Comparison of ENCODE assay signal across 7 cellular contexts in genomic region chr3:143885803-143886427, GRCh38.
DNase-seq lines count a peak whose midpoint lies in the region; ATAC-seq and FAIRE-seq lines count a peak whose summit lies in the region.

No MANE protein-coding gene starts in this region.

- H3K4me3 ChIP-seq in adipocyte (ENCODE audit: low read length): no peak overlapping the region

- no peaks in the 10 kb centered on the region for H3K36me3 ChIP-seq in adipocyte (ENCODE audit: control insufficient read depth, insufficient read depth, low read length, severe bottlenecking)

- H3K36me3 Mint-ChIP-seq in stimulated activated naive B cell treated with anti-CD40 and anti-IgM and Interleukin-4, amounts not matched to agents 10 μg/mL and 1 μg/mL and 100 μg/mL, for 72 hours: no peaks in the 10 kb centered on the region

- H3K27me3 Mint-ChIP-seq in stimulated activated naive B cell treated with anti-CD40 and anti-IgM and Interleukin-4, amounts not matched to agents 10 μg/mL and 1 μg/mL and 100 μg/mL, for 72 hours: no peaks in the 10 kb centered on the region

- ATAC-seq in HG03108 (IDR thresholded peaks at IDR 0.05; ENCODE audit: unreplicated experiment): peak; percentile 82
- peak; percentile 86 to 93 for ATAC-seq in stimulated activated naive B cell treated with anti-CD40 and anti-IgM and Interleukin-4, amounts not matched to agents 10 μg/mL and 1 μg/mL and 100 μg/mL, for 72 hours (replicated peaks)

- H3K9ac ChIP-seq in adipocyte (ENCODE audit: low read length): no peak overlapping the region

- H3K27ac Mint-ChIP-seq in stimulated activated naive B cell treated with anti-CD40 and anti-IgM and Interleukin-4, amounts not matched to agents 10 μg/mL and 1 μg/mL and 100 μg/mL, for 72 hours: no peak overlapping the region

- H3K9me3 ChIP-seq in adipocyte (ENCODE audit: control insufficient read depth, low read length): no peaks in the 10 kb centered on the region

- H3K4me1 ChIP-seq in adipocyte (ENCODE audit: control insufficient read depth, insufficient read depth, low read length): no peaks in the 10 kb centered on the region

- no peak overlapping the region for H3K4me3 Mint-ChIP-seq in stimulated activated naive B cell treated with anti-CD40 and anti-IgM and Interleukin-4, amounts not matched to agents 10 μg/mL and 1 μg/mL and 100 μg/mL, for 72 hours

- FAIRE-seq in GM19239 (lab: Jason Lieb, UNC): peak; percentile 94

- H3K4me1 Mint-ChIP-seq in stimulated activated naive B cell treated with anti-CD40 and anti-IgM and Interleukin-4, amounts not matched to agents 10 μg/mL and 1 μg/mL and 100 μg/mL, for 72 hours: peaks cover 0 to 5% of the 10 kb centered on the region in 2 donors

- DNase-seq in EH (ENCODE audit: low read depth) (peak; percentile 47), GM19239 (ENCODE audit: insufficient read length, low spot score) (peak; percentile 6), NCI-H748 (lab: John Stamatoyannopoulos, UW; ENCODE audit: unreplicated experiment) (peak; percentile 46), adipocyte (ENCODE audit: low read depth) (peak; percentile 54), iPS-NIHi11 (ENCODE audit: low spot score) (peak; percentile 55)
- DNase-seq in stimulated activated naive B cell treated with anti-CD40 and anti-IgM and Interleukin-4, amounts not matched to agents 10 μg/mL and 1 μg/mL and 100 μg/mL, for 72 hours: no peak

- H3K27me3 ChIP-seq in adipocyte (replicated peaks; ENCODE audit: control insufficient read depth, insufficient read depth, low read length): no peaks in the 10 kb centered on the region

- H3K9me3 Mint-ChIP-seq in stimulated activated naive B cell treated with anti-CD40 and anti-IgM and Interleukin-4, amounts not matched to agents 10 μg/mL and 1 μg/mL and 100 μg/mL, for 72 hours: no peaks in the 10 kb centered on the region
